Comparison of ENCODE assay signal across 8 cellular contexts in the genomic region with DNA sequence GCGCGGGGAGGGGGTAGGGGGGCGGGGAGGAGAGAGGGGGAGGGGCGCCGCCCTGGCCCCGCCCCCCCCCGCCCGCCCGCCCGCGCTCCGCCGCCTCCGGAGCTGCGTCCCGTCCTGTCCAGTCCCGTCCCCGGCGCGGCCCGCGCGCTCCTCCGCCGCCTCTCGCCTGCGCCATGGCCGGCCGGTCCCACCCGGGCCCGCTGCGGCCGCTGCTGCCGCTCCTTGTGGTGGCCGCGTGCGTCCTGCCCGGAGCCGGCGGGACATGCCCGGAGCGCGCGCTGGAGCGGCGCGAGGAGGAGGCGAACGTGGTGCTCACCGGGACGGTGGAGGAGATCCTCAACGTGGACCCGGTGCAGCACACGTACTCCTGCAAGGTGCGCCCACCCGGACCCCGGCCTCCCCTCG. TPM values are rescaled to one million over a fixed set of nuclear protein-coding genes. Genes with fewer than 3 reads are reported as not detected.
DNase-seq lines count a peak whose midpoint lies in the region; ATAC-seq, FAIRE-seq and TF ChIP-seq lines count a peak whose summit lies in the region.

A gene (plus strand): TSS at position 121 of the 405 bp plus-strand sequence. CDS start 53 bp downstream, at position 174.

- peak within 1 kb of the TSS; percentile 98 for H3K4me2 ChIP-seq in DND-41 (ENCODE audit: insufficient read depth, low read length)
- H3K4me2 ChIP-seq in astrocyte (ENCODE audit: low read length), result peak within 1 kb of the TSS; percentile 95

- peak; percentile 31 for ATAC-seq in DND-41 (ENCODE audit: insufficient read depth, low read depth)
- ATAC-seq in GM21360 (IDR thresholded peaks at IDR 0.05; ENCODE audit: unreplicated experiment), result peak; percentile 35

- peaks cover 25% of the 10 kb centered on the region for H3K4me1 ChIP-seq in DND-41 (ENCODE audit: insufficient read depth, low read length)
- H3K4me1 ChIP-seq in astrocyte (ENCODE audit: insufficient read depth, low read length), result peaks cover 37% of the 10 kb centered on the region
- peaks cover 0 to 4% of the 10 kb centered on the region in 2 donors for H3K4me1 ChIP-seq in small intestine (ENCODE audit: control insufficient read depth in 2 of 2, insufficient read depth in 1 of 2, low read depth in 1 of 2, low read length in 1 of 2)

- H3K27ac Mint-ChIP-seq in astrocyte (ENCODE audit: unreplicated experiment), result peak within 1 kb of the TSS; percentile 72

- H3K27me3 ChIP-seq in DND-41 (ENCODE audit: insufficient read depth, low read length, poor library complexity), result no peaks in the 10 kb centered on the region
- H3K27me3 ChIP-seq in astrocyte (ENCODE audit: insufficient read depth, low read length), result no peaks in the 10 kb centered on the region
- no peaks in the 10 kb centered on the region for H3K27me3 ChIP-seq in small intestine (ENCODE audit: control insufficient read depth in 2 of 2, insufficient read depth in 2 of 2, low read length in 2 of 2)

- peak within 1 kb of the TSS; percentile 78 for H2AFZ ChIP-seq in DND-41 (ENCODE audit: low read depth, low read length)
- H2AFZ ChIP-seq in astrocyte (ENCODE audit: low read depth, low read length), result peak within 1 kb of the TSS; percentile 66

- H3K79me2 ChIP-seq in DND-41 (ENCODE audit: insufficient read depth, low read length) (peaks cover 2% of the 10 kb centered on the region; the same call in 1 of the 2 replicates), astrocyte (ENCODE audit: insufficient read depth, low read length) (peaks cover 42% of the 10 kb centered on the region)

- no peaks in the 10 kb centered on the region for H3K36me3 Mint-ChIP-seq in astrocyte (ENCODE audit: low read depth, unreplicated experiment)

- no peak for FAIRE-seq in astrocyte (lab: Jason Lieb, UNC)
- FAIRE-seq in small intestine (lab: Jason Lieb, UNC), result no peak
- FAIRE-seq in D721Med (lab: Jason Lieb, UNC), result no peak

- in situ Hi-C loops in KBM-7 (cut with MboI; ENCODE audit: low pct_unique_long_range_greater_than_20kb, low sequenced_read_pairs), result no loop called here

- peak; percentile 42 for DNase-seq in DND-41
- peak; percentile 36 for DNase-seq in HT-29 (ENCODE audit: low spot score)
- DNase-seq in astrocyte (ENCODE audit: low read depth), result no peak
- DNase-seq in small intestine, result peak; percentile 25
- DNase-seq in D721Med (ENCODE audit: insufficient read length, low spot score), result no peak
- no peak for DNase-seq in KBM-7

- H3K27me3 Mint-ChIP-seq in astrocyte (ENCODE audit: low read depth, unreplicated experiment), result no peaks in the 10 kb centered on the region

- no peaks in the 10 kb centered on the region for H3K9me3 Mint-ChIP-seq in astrocyte (ENCODE audit: unreplicated experiment)

- TF ChIP-seq CTCF in DND-41 (IDR thresholded peaks at IDR 0.05; ENCODE audit: borderline replicate concordance, extremely low read depth, low read length, poor library complexity, severe bottlenecking), result no peak
- no peak for TF ChIP-seq CTCF in astrocyte (IDR thresholded peaks at IDR 0.05; ENCODE audit: insufficient read depth, low read depth, low read length)
- no peak for TF ChIP-seq CTCF in D721Med (IDR thresholded peaks at IDR 0.05; ENCODE audit: insufficient read depth, missing control alignments)

- peaks cover 32% of the 10 kb centered on the region for H4K20me1 ChIP-seq in DND-41 (ENCODE audit: insufficient read depth, low read length)
- H4K20me1 ChIP-seq in astrocyte (ENCODE audit: insufficient read depth, low read length), result peaks cover 30% of the 10 kb centered on the region

- peak within 1 kb of the TSS; percentile 56 for H3K27ac ChIP-seq in DND-41 (ENCODE audit: low read length)
- peak within 1 kb of the TSS; percentile 86 for H3K27ac ChIP-seq in astrocyte (ENCODE audit: low read depth, low read length)
- H3K27ac ChIP-seq in small intestine (ENCODE audit: low read depth in 1 of 2, low read length in 1 of 2), result peak within 1 kb of the TSS; percentile 74 to 75

- H3K4me3 Mint-ChIP-seq in astrocyte (ENCODE audit: unreplicated experiment), result peak within 1 kb of the TSS; percentile 82

- peaks cover 20% of the 10 kb centered on the region for H3K4me1 Mint-ChIP-seq in astrocyte (ENCODE audit: low read depth, unreplicated experiment)

- H3K36me3 ChIP-seq in DND-41 (ENCODE audit: insufficient read depth, low read length) (no peaks in the 10 kb centered on the region), astrocyte (ENCODE audit: insufficient read depth, low read length) (no peaks in the 10 kb centered on the region), small intestine (ENCODE audit: control insufficient read depth in 2 of 2, insufficient read depth in 2 of 2, low read length in 2 of 2) (no peaks in the 10 kb centered on the region)

- WGBS in small intestine, 3 donors, result 0% methylated on average over 11 to 55 of the region's 58 CpGs

- peak within 1 kb of the TSS; percentile 64 for H3K9ac ChIP-seq in DND-41 (ENCODE audit: low read depth, low read length)
- peak within 1 kb of the TSS; percentile 85 for H3K9ac ChIP-seq in astrocyte (ENCODE audit: low read length)

- H3K4me3 ChIP-seq in DND-41 (ENCODE audit: low read depth in 1 of 2, low read length in 2 of 2) (peak within 1 kb of the TSS; percentile 23 to 82; a peak in 3 of 4 replicates), astrocyte (ENCODE audit: insufficient read depth, low read depth, low read length) (peak within 1 kb of the TSS; percentile 62), iPS-18c (ENCODE audit: insufficient read depth, low read depth, low read length) (peak within 1 kb of the TSS; percentile 73), small intestine (ENCODE audit: low read depth in 1 of 2, low read length in 2 of 2) (peak within 1 kb of the TSS; percentile 67 to 90)

- H3K9me3 ChIP-seq in DND-41 (ENCODE audit: insufficient read depth, low read length, severe bottlenecking) (no peaks in the 10 kb centered on the region), astrocyte (ENCODE audit: insufficient read depth, low read depth, low read length) (no peaks in the 10 kb centered on the region), iPS-18c (ENCODE audit: control insufficient read depth, insufficient read depth, low read length) (no peaks in the 10 kb centered on the region), small intestine (ENCODE audit: control insufficient read depth, low read depth) (no peaks in the 10 kb centered on the region)

RNA-seq across cellular contexts. Expression of the gene that starts here (rescaled TPM):
- 683 and 894 TPM in 2 replicates for total RNA-seq in HT-29 (2014; rRNA removed; shearing (Covaris generic))
- total RNA-seq in astrocyte, result 589 and 603 TPM in 2 replicates
- 10 to 100 TPM; 13.2 to 20.9 (median 18.9) TPM for polyA plus RNA-seq in small intestine

Comparison
In these comparisons a context has a peak if more than half of its experiments do, and no peak if none do; other contexts are left out.
1. DNase-seq: peak in DND-41 (single experiment), HT-29 (single experiment) and small intestine (single experiment); none in astrocyte (single experiment), D721Med (single experiment) and KBM-7 (single experiment).
2. Peak in every context shown above with its lines, with median percentiles within 50 percentile points of each other: H3K27ac ChIP-seq and H3K4me3 ChIP-seq.